Comparison of ENCODE assay signal across 8 cellular contexts in genomic region chrX:154097003-154097596, GRCh38. TPM values are rescaled to one million over a fixed set of nuclear protein-coding genes. Genes with fewer than 3 reads are reported as not detected.
DNase-seq lines count a peak whose midpoint lies in the region; ATAC-seq and TF ChIP-seq lines count a peak whose summit lies in the region.

No MANE protein-coding gene starts in this region.

- H3K4me1 ChIP-seq in adrenal gland (replicated peaks in 1 of 2) (peaks cover 20 to 39% of the 10 kb centered on the region in 2 donors), urinary bladder (ENCODE audit: insufficient read depth) (no peaks in the 10 kb centered on the region)

- peak; percentile 21 for DNase-seq in DMS79 treated with DMSO at 0.1 percent for 48 hours (lab: John Stamatoyannopoulos, UW)
- DNase-seq in LHCN-M2 (ENCODE audit: low read depth), result peak; percentile 65
- peak; percentile 43 to 74 (median 62) for DNase-seq in T-cell
- DNase-seq in adrenal gland, result peak; percentile 68 to 84 (median 79)
- DNase-seq in left cardiac atrium, result peak; percentile 73
- DNase-seq in progenitor cell of endocrine pancreas (ENCODE audit: low spot score, unreplicated experiment), result peak; percentile 62

- H3K27ac Mint-ChIP-seq in T-cell, result peak overlapping the region; percentile 92 to 94
- peak overlapping the region; percentile 85 for H3K27ac Mint-ChIP-seq in progenitor cell of endocrine pancreas

- TF ChIP-seq POLR2A in adrenal gland (IDR thresholded peaks at IDR 0.05), result no peak

- POLR2A ChIA-PET in T-cell (lab: Charles Lee), result interaction anchor here in 1 of 2 donors (0.7 kb wide), 1 partner anchor 39 kb away, joined by 7 read pairs; no protein-coding TSS in a partner anchor

- H3K4me1 Mint-ChIP-seq in T-cell (peaks cover 38 to 47% (median 46%) of the 10 kb centered on the region in 3 donors), progenitor cell of endocrine pancreas (ENCODE audit: low read depth) (peaks cover 35% of the 10 kb centered on the region)

- no peaks in the 10 kb centered on the region for H3K9me3 ChIP-seq in adrenal gland (replicated peaks in 1 of 3)

- WGBS in adrenal gland, 4 donors, result 1 to 62% (median 33%) methylated on average over 36 to 45 of the region's 82 CpGs; no CpG with 5 or more reads in 1 of the 4 donors
- WGBS in urinary bladder, result 1% methylated on average over 55 of the region's 82 CpGs

- H3K4me3 Mint-ChIP-seq in T-cell (peak overlapping the region; percentile 90 to 95 (median 93)), progenitor cell of endocrine pancreas (ENCODE audit: low read depth) (peak overlapping the region; percentile 75)

- H3K9me3 Mint-ChIP-seq in T-cell (no peaks in the 10 kb centered on the region), progenitor cell of endocrine pancreas (ENCODE audit: low read depth) (peaks cover 21% of the 10 kb centered on the region)

- H3K36me3 ChIP-seq in adrenal gland (replicated peaks in 1 of 2) (no peaks in the 10 kb centered on the region), urinary bladder (ENCODE audit: insufficient read depth) (no peaks in the 10 kb centered on the region)

- peak; percentile 35 for ATAC-seq in GM21723 (IDR thresholded peaks at IDR 0.05; ENCODE audit: unreplicated experiment)
- ATAC-seq in T-cell (replicated peaks in 1 of 4), result peak; percentile 43 to 53 (median 51)
- peak; percentile 80 to 83 for ATAC-seq in left cardiac atrium

- intact Hi-C loops in adrenal gland (cut with DNase I) (no loop called here), left cardiac atrium (cut with DNase I) (no loop called here)

- CTCF ChIA-PET in T-cell (lab: Charles Lee), result no interaction called here

- H3K27ac ChIP-seq in adrenal gland, result peak overlapping the region; percentile 64 to 100 (median 93)
- H3K27ac ChIP-seq in urinary bladder (ENCODE audit: low read depth), result peak overlapping the region; percentile 97

- peaks cover 3 to 12% of the 10 kb centered on the region in 2 donors for H3K27me3 Mint-ChIP-seq in T-cell
- H3K27me3 Mint-ChIP-seq in progenitor cell of endocrine pancreas, result no peaks in the 10 kb centered on the region

- TF ChIP-seq CTCF in adrenal gland (IDR thresholded peaks at IDR 0.05) (no peak), progenitor cell of endocrine pancreas (IDR thresholded peaks at IDR 0.05; ENCODE audit: unreplicated experiment) (no peak)

- H3K36me3 Mint-ChIP-seq in T-cell, result peaks cover 4% of the 10 kb centered on the region
- H3K36me3 Mint-ChIP-seq in progenitor cell of endocrine pancreas (ENCODE audit: insufficient read depth), result peaks cover 3% of the 10 kb centered on the region

- peaks cover 4% of the 10 kb centered on the region for H3K27me3 ChIP-seq in adrenal gland

- H3K4me3 ChIP-seq in adrenal gland (peak overlapping the region in 3 of 4 donors; percentile 51 to 81 (median 54)), urinary bladder (ENCODE audit: low read depth, low read length) (peak overlapping the region; percentile 71)

RNA-seq across cellular contexts. Expression of gene MECP2, which starts 0.4 kb away (rescaled TPM):
- total RNA-seq in LHCN-M2 (2014; rRNA removed) (23.8 and 23.9 TPM in 2 replicates), T-cell (100 to 1,000 TPM in 3 of 5 donors, 10 to 100 TPM in 2; 84.9 to 129 (median 100) TPM), adrenal gland (10 to 100 TPM; 35.0 to 67.7 (median 60.3) TPM), left cardiac atrium (10 to 100 TPM; 35.4 to 42.4 TPM), progenitor cell of endocrine pancreas (40.6 and 47.6 TPM in 2 replicates), urinary bladder (30.5 TPM)
- 14.6 TPM for polyA plus RNA-seq in LHCN-M2 (2012)
- polyA plus RNA-seq in adrenal gland (10 to 100 TPM; 23.3 to 28.6 (median 24.5) TPM), urinary bladder (25.9 TPM)

RNA-seq across cellular contexts. Expression of gene OPN1LW, which starts 46.9 kb away (rescaled TPM):
- total RNA-seq in LHCN-M2 (2014; rRNA removed) (not detected in 2 replicates), T-cell (not detected), adrenal gland (not detected), left cardiac atrium (not detected), progenitor cell of endocrine pancreas (not detected in 2 replicates), urinary bladder (not detected)
- polyA plus RNA-seq in LHCN-M2 (2012), result not detected
- polyA plus RNA-seq in adrenal gland (not detected), urinary bladder (not detected)

Comparison
In these comparisons a context has a peak if more than half of its experiments do, and no peak if none do; other contexts are left out.
1. Peak in every context shown above with its lines: DNase-seq, ATAC-seq, H3K4me3 ChIP-seq and H3K27ac ChIP-seq.
2. DNase-seq: peak in every context shown above with its lines; median percentile 79 in adrenal gland; 73 in left cardiac atrium; 65 in LHCN-M2; 62 in T-cell; 62 in progenitor cell of endocrine pancreas; 21 in DMS79 treated with DMSO at 0.1 percent for 48 hours.